20 cellular contexts compared by ENCODE assay signal in genomic region chr15:42404461-42405235, GRCh38. TPM values are rescaled to one million over a fixed set of nuclear protein-coding genes. Genes with fewer than 3 reads are reported as not detected.
DNase-seq lines count a peak whose midpoint lies in the region; TF ChIP-seq lines count a peak whose summit lies in the region.
"Had no signal": no experiment of that assay in that cellular context is flagged by ENCODE, and none has a peak within 500 bp of the region (broad histone marks: within the 10 kb centered on the region; RNA-seq: fewer than 3 reads in every experiment).

No MANE protein-coding gene starts in this region.

- H3K27me3 ChIP-seq in iPS-15b (ENCODE audit: control insufficient read depth, insufficient read depth, low read length) (no peaks in the 10 kb centered on the region), suprapubic skin (no peaks in the 10 kb centered on the region)
- H3K27me3 ChIP-seq: BE2C, heart left ventricle had no signal

- no peaks in the 10 kb centered on the region for H3K9me3 Mint-ChIP-seq in neural crest cell
- H3K9me3 Mint-ChIP-seq: activated B cell treated with CpG ODN at 0.5 μM for 24 hours; activated T-helper 17 cell treated with anti-CD3 and anti-CD28 coated beads, Interleukin-2, amount 50 U/mL, for 72 hours; central memory CD8-positive, alpha-beta T cell had no signal

- H3K36me3 Mint-ChIP-seq in neural crest cell (ENCODE audit: low read depth) = no peaks in the 10 kb centered on the region

- TF ChIP-seq CTCF in neural crest cell (conservative IDR thresholded peaks at IDR 0.05) (no peak), suprapubic skin (IDR thresholded peaks at IDR 0.05) (no peak)

- peak overlapping the region; percentile 12 for H3K9ac ChIP-seq in iPS-15b (ENCODE audit: low read depth, low read length)

- no peak overlapping the region for H3K4me3 Mint-ChIP-seq in neural crest cell
- H3K4me3 Mint-ChIP-seq: activated B cell treated with CpG ODN at 0.5 μM for 24 hours; activated T-helper 17 cell treated with anti-CD3 and anti-CD28 coated beads, Interleukin-2, amount 50 U/mL, for 72 hours; central memory CD8-positive, alpha-beta T cell had no signal

- H3K9me3 ChIP-seq in iPS-15b (ENCODE audit: control insufficient read depth, insufficient read depth, low read length) (no peaks in the 10 kb centered on the region), suprapubic skin (no peaks in the 10 kb centered on the region)
- H3K9me3 ChIP-seq: BE2C, heart left ventricle, mucosa of descending colon had no signal

- peak overlapping the region; percentile 76 for H3K27ac Mint-ChIP-seq in neural crest cell (ENCODE audit: unreplicated experiment)
- H3K27ac Mint-ChIP-seq: activated B cell treated with CpG ODN at 0.5 μM for 24 hours had no signal

- WGBS in suprapubic skin = 90% methylated on average over 11 of the region's 12 CpGs

- no peaks in the 10 kb centered on the region for H3K4me1 ChIP-seq in iPS-15b (ENCODE audit: control insufficient read depth, insufficient read depth, low read length)
- no peaks in the 10 kb centered on the region for H3K4me1 ChIP-seq in suprapubic skin
- H3K4me1 ChIP-seq: BE2C had no signal

- H3K36me3 ChIP-seq in iPS-15b (ENCODE audit: control insufficient read depth, insufficient read depth, low read length) (no peaks in the 10 kb centered on the region), suprapubic skin (peaks cover 26% of the 10 kb centered on the region)
- H3K36me3 ChIP-seq: BE2C had no signal

- DNase-seq in anterior cingulate cortex (lab: John Stamatoyannopoulos, UW) (peak in 54 of 58 donors; percentile 20 to 95 (median 75)), neural crest cell (ENCODE audit: low read depth, low spot score) (peak; percentile 15), suprapubic skin (ENCODE audit: low spot score in 2 of 2) (peak in 1 of 2 donors; percentile 41), COR-L47 (lab: John Stamatoyannopoulos, UW) (no peak), SK-N-DZ (ENCODE audit: low spot score) (no peak), NCI-H2227 (lab: John Stamatoyannopoulos, UW; ENCODE audit: unreplicated experiment) (no peak)
- DNase-seq: activated B cell treated with CpG ODN at 0.5 μM for 24 hours; BE2C; effector memory CD4-positive, alpha-beta T cell; heart left ventricle; KG1; mucosa of descending colon; NCI-H1092; NCI-H69; SIG-M5; stimulated activated CD4-positive, alpha-beta T cell treated with anti-CD3 and anti-CD28 coated beads, Interleukin-4, amount 100 ng/mL, for 1 hour had no signal

- peaks cover 14% of the 10 kb centered on the region for H3K4me1 Mint-ChIP-seq in neural crest cell

- no peaks in the 10 kb centered on the region for H3K27me3 Mint-ChIP-seq in neural crest cell (ENCODE audit: low read depth)
- H3K27me3 Mint-ChIP-seq: activated B cell treated with CpG ODN at 0.5 μM for 24 hours; activated T-helper 17 cell treated with anti-CD3 and anti-CD28 coated beads, Interleukin-2, amount 50 U/mL, for 72 hours; central memory CD8-positive, alpha-beta T cell had no signal

- no peak for TF ChIP-seq EP300 in suprapubic skin (IDR thresholded peaks at IDR 0.05)

- peak overlapping the region; percentile 23 for H3K27ac ChIP-seq in suprapubic skin
- H3K27ac ChIP-seq: heart left ventricle had no signal

- TF ChIP-seq POLR2A in suprapubic skin (IDR thresholded peaks at IDR 0.05) = no peak

- no peak overlapping the region for H3K4me3 ChIP-seq in iPS-15b (ENCODE audit: low read depth, low read length)
- H3K4me3 ChIP-seq in suprapubic skin = no peak overlapping the region
- H3K4me3 ChIP-seq: heart left ventricle, mucosa of descending colon, skin epidermis had no signal

RNA-seq across cellular contexts. Expression of gene CAPN3, which starts 45.3 kb away (rescaled TPM):
- total RNA-seq in neural crest cell = 2.2 and 2.7 TPM in 2 replicates
- 100 to 1,000 TPM in 1 of 4 donors, 10 to 100 TPM in 3; 28.9 to 117 (median 50.1) TPM for total RNA-seq in suprapubic skin
- not detected in 2 replicates for polyA plus RNA-seq in SK-N-DZ (2014; cell fraction: cytosol; rRNA removed)
- polyA plus RNA-seq in SK-N-DZ (2014; cell fraction: nucleus; rRNA removed) = 0.96 and 1.9 TPM in 2 replicates

Comparison
In these comparisons a context has a peak if more than half of its experiments do, and no peak if none do; other contexts are left out.
1. DNase-seq: peak in anterior cingulate cortex (54 of 58) and neural crest cell (single experiment); none in COR-L47 (single experiment), SK-N-DZ (single experiment) and NCI-H2227 (single experiment).